28 cellular contexts compared by ENCODE assay signal in genomic region chr1:45456531-45456930, GRCh38. TPM values are rescaled to one million over a fixed set of nuclear protein-coding genes. Genes with fewer than 3 reads are reported as not detected.
"Had no signal": no experiment of that assay in that cellular context is flagged by ENCODE, and none has a peak within 500 bp of the region (broad histone marks: within the 10 kb centered on the region; RNA-seq: fewer than 3 reads in every experiment).

No MANE protein-coding gene starts in this region.

- H3K4me1 ChIP-seq: heart right ventricle, left lung, pancreas, prostate gland, sigmoid colon, testis, thyroid gland, transverse colon, upper lobe of left lung, vagina had no signal

- H3K27me3 ChIP-seq: heart right ventricle, hepatocyte, left lung, pancreas, sigmoid colon, testis, thyroid gland, transverse colon, upper lobe of left lung, vagina had no signal

- ATAC-seq: heart right ventricle; left cardiac atrium; left lung; naive thymus-derived CD8-positive, alpha-beta T cell; pancreas; right cardiac atrium; stimulated activated memory B cell treated with anti-CD40 and anti-IgM and Interleukin-4, amounts not matched to agents 10 μg/mL and 1 μg/mL and 100 μg/mL, for 72 hours; stimulated activated naive CD8-positive, alpha-beta T cell treated with anti-CD3 and anti-CD28 coated beads, Interleukin-15, amount 100 ng/mL, for 72 hours had no signal

- H3K4me3 ChIP-seq: heart right ventricle, hepatocyte, left lung, lung, pancreas, prostate gland, sigmoid colon, smooth muscle cell, testis, thyroid gland, transverse colon, upper lobe of left lung, vagina had no signal

- H3K9me3 ChIP-seq: heart right ventricle, left lung, pancreas, prostate gland, sigmoid colon, testis, thyroid gland, transverse colon, upper lobe of left lung, vagina had no signal

- H2AFZ ChIP-seq: hepatocyte had no signal

- DNase-seq: heart right ventricle; kidney glomerular epithelial cell; left cardiac atrium; left lung; naive thymus-derived CD8-positive, alpha-beta T cell; nucleus accumbens; pancreas; posterior cingulate gyrus; retina; right cardiac atrium; sigmoid colon; stimulated activated CD4-positive, alpha-beta T cell treated with anti-CD3 and anti-CD28 coated beads, Interleukin-1b, Interleukin-23, amount 100 ng/mL, for 48 hours; stimulated activated CD4-positive, alpha-beta T cell treated with anti-CD3 and anti-CD28 coated beads, Interleukin-2, amount 100 ng/mL, for 48 hours; stimulated activated CD4-positive, alpha-beta T cell treated with anti-CD3 and anti-CD28 coated beads, Interleukin-4, amount 100 ng/mL, for 4 hours; stimulated activated CD8-positive, alpha-beta memory T cell treated with anti-CD3 and anti-CD28 coated beads, Interleukin-4, amount 100 ng/mL, for 48 hours; stimulated activated naive CD4-positive, alpha-beta T cell treated with Interleukin-2 at 50 U/mL for 16 hours; stimulated activated naive CD8-positive, alpha-beta T cell treated with anti-CD3 and anti-CD28 coated beads, Interleukin-15, amount 100 ng/mL, for 72 hours; substantia nigra; testis; thyroid gland; transverse colon; upper lobe of left lung had no signal

- H3K4me2 ChIP-seq: hepatocyte, smooth muscle cell had no signal

- H3K27ac ChIP-seq: heart right ventricle, hepatocyte, left lung, pancreas, prostate gland, sigmoid colon, testis, thyroid gland, transverse colon, upper lobe of left lung, vagina had no signal

- H3K36me3 ChIP-seq: left lung, pancreas, prostate gland, sigmoid colon, thyroid gland, transverse colon, upper lobe of left lung, vagina had no signal

RNA-seq across cellular contexts. Expression of gene CCDC163, which starts 43.3 kb away (rescaled TPM):
- total RNA-seq: vagina had no signal
